In the genomic region with DNA sequence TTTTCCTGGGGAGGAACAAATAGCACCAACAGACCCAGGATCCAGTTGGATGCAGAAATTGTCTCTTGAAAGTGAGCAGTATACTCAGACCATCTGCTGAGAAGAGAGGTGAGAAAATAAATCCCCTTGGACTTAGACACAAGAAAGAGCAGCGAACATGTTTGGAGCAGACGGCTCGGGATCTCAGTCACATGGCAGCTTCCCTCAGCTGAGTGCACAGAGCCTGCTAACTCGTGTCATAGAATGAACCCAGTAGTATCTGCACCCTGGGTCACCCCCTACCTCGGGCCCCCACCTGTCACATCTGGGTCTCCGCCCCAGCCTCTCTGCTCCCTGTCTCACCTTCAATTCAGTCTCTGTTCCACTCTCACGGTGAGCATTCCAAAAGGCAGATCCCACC, we compare ENCODE assay signal across 14 cellular contexts.
"Had no signal": no experiment of that assay in that cellular context is flagged by ENCODE, and none has a peak within 500 bp of the region (broad histone marks: within the 10 kb centered on the region; RNA-seq: fewer than 3 reads in every experiment).

No MANE protein-coding gene starts in this region.

- H3K27me3 Mint-ChIP-seq: IgD-negative memory B cell had no signal

- H3K4me3 Mint-ChIP-seq: IgD-negative memory B cell had no signal

- H3K9me3 Mint-ChIP-seq: IgD-negative memory B cell had no signal

- ATAC-seq: K562 had no signal

- H3K27ac Mint-ChIP-seq: IgD-negative memory B cell had no signal

- H3K4me1 Mint-ChIP-seq: IgD-negative memory B cell had no signal

- DNase-seq: Kasumi-1, MM.1S, NCI-H1092 treated with DMSO at 0.1 percent for 48 hours, NCI-H1436, NCI-H187, NCI-H2029, NCI-H2081 treated with DMSO at 0.1 percent for 48 hours, NCI-H2227 treated with DMSO at 0.1 percent for 48 hours, NCI-H526, Right ventricle myocardium superior, RPMI8226, SIG-M5 had no signal
